In genomic region chr2:63023444-63023843, GRCh38 we compare ENCODE assay signal across 9 cellular contexts. TPM values are rescaled to one million over a fixed set of nuclear protein-coding genes. Genes with fewer than 3 reads are reported as not detected.
A peak's percentile ranks its signal among the peaks of the same experiment; 100 is the strongest.
DNase-seq lines count a peak whose midpoint lies in the region; ATAC-seq and TF ChIP-seq lines count a peak whose summit lies in the region.
"Had no signal": no experiment of that assay in that cellular context is flagged by ENCODE, and none has a peak within 500 bp of the region (broad histone marks: within the 10 kb centered on the region; RNA-seq: fewer than 3 reads in every experiment).

No MANE protein-coding gene starts in this region.

- peak; percentile 32; the same call in 1 of the 2 replicates for TF ChIP-seq CTCF in LNCAP (IDR thresholded peaks at IDR 0.05)
- peak; percentile 68 for TF ChIP-seq CTCF in neural progenitor cell (IDR thresholded peaks at IDR 0.05)
- no peak for TF ChIP-seq CTCF in omental fat pad (IDR thresholded peaks at IDR 0.05)

- H3K36me3 Mint-ChIP-seq in activated CD4-positive, alpha-beta T cell treated with anti-CD3 and anti-CD28 coated beads for 36 hours (ENCODE audit: low read depth), result peaks cover 10% of the 10 kb centered on the region
- H3K36me3 Mint-ChIP-seq in neural progenitor cell, result peaks cover 36% of the 10 kb centered on the region

- ATAC-seq in activated CD4-positive, alpha-beta T cell treated with anti-CD3 and anti-CD28 coated beads for 36 hours, result no peak
- no peak for ATAC-seq in HG02798 (IDR thresholded peaks at IDR 0.05; ENCODE audit: poor library complexity, unreplicated experiment)
- ATAC-seq in omental fat pad (ENCODE audit: low FRiP score), result no peak

- CTCF ChIA-PET in activated CD4-positive, alpha-beta T cell treated with anti-CD3 and anti-CD28 coated beads for 36 hours (lab: Charles Lee), result interaction anchor here (0.5 to 0.7 kb wide), 2 partner anchors 110 to 981 kb away, joined by 3 read pairs; no protein-coding TSS in a partner anchor

- POLR2A ChIA-PET in activated CD4-positive, alpha-beta T cell treated with anti-CD3 and anti-CD28 coated beads for 36 hours (lab: Charles Lee), result no interaction called here

- H3K4me3 Mint-ChIP-seq in activated CD4-positive, alpha-beta T cell treated with anti-CD3 and anti-CD28 coated beads for 36 hours, result no peak overlapping the region
- no peak overlapping the region for H3K4me3 Mint-ChIP-seq in neural progenitor cell
- H3K4me3 Mint-ChIP-seq: activated naive CD8-positive, alpha-beta T cell treated with anti-CD3 and anti-CD28 coated beads, Interleukin-2, amount 10 ng/mL, durations not matched to agents 7 days and 5 days had no signal

- no peaks in the 10 kb centered on the region for H3K27me3 Mint-ChIP-seq in activated CD4-positive, alpha-beta T cell treated with anti-CD3 and anti-CD28 coated beads for 36 hours
- H3K27me3 Mint-ChIP-seq in neural progenitor cell (ENCODE audit: insufficient read depth, low read depth), result peaks cover 3% of the 10 kb centered on the region
- H3K27me3 Mint-ChIP-seq: activated naive CD8-positive, alpha-beta T cell treated with anti-CD3 and anti-CD28 coated beads, Interleukin-2, amount 10 ng/mL, durations not matched to agents 7 days and 5 days had no signal

- no peaks in the 10 kb centered on the region for H3K9me3 ChIP-seq in neural progenitor cell (ENCODE audit: low read depth)

- intact Hi-C loops in activated CD4-positive, alpha-beta T cell treated with anti-CD3 and anti-CD28 coated beads for 36 hours (cut with DNase I, micrococcal nuclease), result loop anchor here in 1 of 2 experiments (1.0 kb wide), 1 partner anchor 236 kb away; no protein-coding TSS in a partner anchor

- H3K4me1 ChIP-seq in neural progenitor cell, result peaks cover 3% of the 10 kb centered on the region

- no peak overlapping the region for H3K27ac ChIP-seq in neural progenitor cell

- no peaks in the 10 kb centered on the region for H3K9me3 Mint-ChIP-seq in activated CD4-positive, alpha-beta T cell treated with anti-CD3 and anti-CD28 coated beads for 36 hours (ENCODE audit: low read depth)
- no peaks in the 10 kb centered on the region for H3K9me3 Mint-ChIP-seq in neural progenitor cell
- H3K9me3 Mint-ChIP-seq: activated naive CD8-positive, alpha-beta T cell treated with anti-CD3 and anti-CD28 coated beads, Interleukin-2, amount 10 ng/mL, durations not matched to agents 7 days and 5 days had no signal

- no peaks in the 10 kb centered on the region for H3K36me3 ChIP-seq in neural progenitor cell

- no peak overlapping the region for H2AFZ ChIP-seq in neural progenitor cell (replicated peaks)

- no peaks in the 10 kb centered on the region for H3K4me1 Mint-ChIP-seq in activated CD4-positive, alpha-beta T cell treated with anti-CD3 and anti-CD28 coated beads for 36 hours
- peaks cover 12% of the 10 kb centered on the region for H3K4me1 Mint-ChIP-seq in neural progenitor cell

- H3K4me3 ChIP-seq in neural progenitor cell, result no peak overlapping the region

- no peaks in the 10 kb centered on the region for H3K79me2 ChIP-seq in neural progenitor cell (ENCODE audit: low read depth)

- H3K27me3 ChIP-seq in neural progenitor cell, result no peaks in the 10 kb centered on the region

- no peak overlapping the region for H3K27ac Mint-ChIP-seq in activated CD4-positive, alpha-beta T cell treated with anti-CD3 and anti-CD28 coated beads for 36 hours
- no peak overlapping the region for H3K27ac Mint-ChIP-seq in neural progenitor cell
- H3K27ac Mint-ChIP-seq: activated naive CD8-positive, alpha-beta T cell treated with anti-CD3 and anti-CD28 coated beads, Interleukin-2, amount 10 ng/mL, durations not matched to agents 7 days and 5 days had no signal

- peaks cover 6% of the 10 kb centered on the region for H3F3A ChIP-seq in neural progenitor cell (ENCODE audit: low read depth)

- DNase-seq in activated CD4-positive, alpha-beta T cell treated with anti-CD3 and anti-CD28 coated beads for 36 hours, result peak; percentile 13
- DNase-seq in activated CD4-positive, alpha-beta T cell treated with anti-CD3 and anti-CD28 coated beads for 4 hours, result no peak
- peak; percentile 50 for DNase-seq in amniotic epithelial cell (ENCODE audit: low read depth)
- DNase-seq in neural progenitor cell (ENCODE audit: low spot score), result peak; percentile 61
- DNase-seq in omental fat pad (ENCODE audit: low spot score), result no peak
- DNase-seq in activated effector memory CD4-positive, alpha-beta T cell treated with anti-CD3 and anti-CD28 coated beads, Interleukin-2, amount 50 U/mL, for 16 hours, result no peak
- DNase-seq: activated naive CD8-positive, alpha-beta T cell treated with anti-CD3 and anti-CD28 coated beads, Interleukin-2, amount 10 ng/mL, durations not matched to agents 7 days and 5 days had no signal

- no peak overlapping the region for H3K4me2 ChIP-seq in neural progenitor cell

- no peaks in the 10 kb centered on the region for H4K20me1 ChIP-seq in neural progenitor cell (ENCODE audit: low read depth)

- no peak overlapping the region for H3K9ac ChIP-seq in neural progenitor cell

RNA-seq across cellular contexts. Expression of gene OTX1, which starts 27.2 kb away (rescaled TPM):
- not detected for total RNA-seq in activated CD4-positive, alpha-beta T cell treated with anti-CD3 and anti-CD28 coated beads for 36 hours
- total RNA-seq in neural progenitor cell (ENCODE audit: low replicate concordance), result 7.9 and 23.3 TPM in 2 replicates
- total RNA-seq in omental fat pad, result under 1 TPM in 1 of 4 donors, not detected in 3; 0.37 TPM
- total RNA-seq: activated naive CD8-positive, alpha-beta T cell treated with anti-CD3 and anti-CD28 coated beads, Interleukin-2, amount 10 ng/mL, durations not matched to agents 7 days and 5 days had no signal

Comparison
In these comparisons a context has a peak if more than half of its experiments do, and no peak if none do; other contexts are left out.
1. DNase-seq: peak in activated CD4-positive, alpha-beta T cell treated with anti-CD3 and anti-CD28 coated beads for 36 hours (single experiment), amniotic epithelial cell (single experiment) and neural progenitor cell (single experiment); none in activated CD4-positive, alpha-beta T cell treated with anti-CD3 and anti-CD28 coated beads for 4 hours (0 of 2), omental fat pad (single experiment) and activated effector memory CD4-positive, alpha-beta T cell treated with anti-CD3 and anti-CD28 coated beads, Interleukin-2, amount 50 U/mL, for 16 hours (single experiment).
2. CTCF ChIP-seq: peak in LNCAP (single experiment) and neural progenitor cell (single experiment); none in omental fat pad (0 of 3).